1 cellular context compared by ENCODE assay signal in the genomic region with DNA sequence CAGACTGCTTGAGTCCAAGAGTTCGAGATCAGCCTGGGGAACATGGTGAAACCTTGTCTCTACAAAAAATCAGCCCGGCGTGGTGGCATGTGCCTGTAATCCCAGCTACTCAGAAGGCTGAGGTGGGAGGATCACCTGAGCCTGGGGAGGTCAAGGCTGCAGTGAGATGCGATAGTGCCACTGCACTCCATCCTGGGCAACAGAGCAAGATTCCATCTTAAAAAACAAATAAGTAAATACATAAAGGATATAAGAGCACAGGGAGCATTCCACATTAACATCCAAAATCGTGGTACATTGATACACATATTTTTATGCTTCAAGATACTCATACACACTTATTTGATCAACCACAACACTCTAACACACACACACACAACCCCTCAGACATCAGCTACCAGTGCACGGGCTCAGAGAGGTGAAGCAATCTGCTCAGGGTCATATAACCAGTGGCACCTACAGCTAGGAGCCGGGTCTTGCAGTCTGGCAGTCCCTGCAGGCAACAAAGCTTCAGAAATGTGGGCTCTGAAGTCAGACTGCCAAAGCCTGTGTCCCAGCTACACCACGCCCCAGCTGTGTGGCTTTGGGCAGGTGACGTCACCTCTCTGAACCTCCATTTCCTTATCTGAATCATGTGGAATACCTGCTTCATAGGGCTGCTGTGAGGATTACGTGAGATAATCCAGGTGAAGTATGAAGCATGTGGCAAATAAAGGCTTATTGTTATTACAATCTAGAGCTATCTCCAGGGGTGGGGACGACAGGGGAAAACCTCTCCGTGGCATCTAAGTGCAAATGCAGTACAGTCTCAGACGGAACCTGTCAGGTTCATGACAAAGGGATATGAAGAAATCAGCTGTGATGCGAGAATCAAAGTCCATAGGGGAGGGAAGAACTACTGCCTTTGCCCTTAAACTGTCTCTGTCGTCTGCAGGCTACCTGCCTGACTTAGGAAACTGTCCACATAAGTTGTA.
TF ChIP-seq lines count a peak whose summit lies in the region.

No MANE protein-coding gene starts in this region.

TF ChIP-seq in H1, 55 proteins besides CTCF, POLR2A, EP300 and RAD21:
- TF ChIP-seq POLR2AphosphoS5 (IDR thresholded peaks at IDR 0.05; ENCODE audit: low read depth, low read length) (no peak), CEBPB (IDR thresholded peaks at IDR 0.05; ENCODE audit: low read depth, low read length) (peak; percentile 73), JUND (IDR thresholded peaks at IDR 0.05; ENCODE audit: low read length) (0 out of 2 replicates have a peak, but pooled peaks have one; percentile 39)
TF ChIP-seq in H1: peak in this region for 2.
